ENCODE assay signal across 8 cellular contexts in genomic region chr19:16587031-16588023, GRCh38. TPM values are rescaled to one million over a fixed set of nuclear protein-coding genes. Genes with fewer than 3 reads are reported as not detected.
DNase-seq lines count a peak whose midpoint lies in the region; ATAC-seq and TF ChIP-seq lines count a peak whose summit lies in the region.

No MANE protein-coding gene starts in this region.

- H3K4me1 ChIP-seq in GM23248 (ENCODE audit: insufficient read depth) (peaks cover 35% of the 10 kb centered on the region), adrenal gland (replicated peaks in 1 of 2) (peaks cover 37 to 88% of the 10 kb centered on the region in 2 donors)

- H4K20me1 ChIP-seq in GM23248 (ENCODE audit: insufficient read depth) = peaks cover 36% of the 10 kb centered on the region

- intact Hi-C loops in adrenal gland (cut with DNase I) = no loop called here

- H3K4me3 ChIP-seq in GM23248 = no peak overlapping the region
- H3K4me3 ChIP-seq in adrenal gland = no peak overlapping the region

- no peaks in the 10 kb centered on the region for H3K9me2 ChIP-seq in GM23248 (ENCODE audit: insufficient read depth)

- no peak for TF ChIP-seq POLR2A in adrenal gland (IDR thresholded peaks at IDR 0.05)

- no peak overlapping the region for H2AFZ ChIP-seq in GM23248

- H3K4me2 ChIP-seq in GM23248 (ENCODE audit: unreplicated experiment) = peak overlapping the region; percentile 22

- peaks cover 100% of the 10 kb centered on the region for H3K79me2 ChIP-seq in GM23248 (ENCODE audit: insufficient read depth)

- no peaks in the 10 kb centered on the region for H3K9me3 ChIP-seq in GM23248 (ENCODE audit: low read depth)
- no peaks in the 10 kb centered on the region for H3K9me3 ChIP-seq in adrenal gland (replicated peaks in 1 of 3)

- H3K36me3 ChIP-seq in GM23248 (ENCODE audit: low read depth) (no peaks in the 10 kb centered on the region), adrenal gland (replicated peaks in 1 of 2) (no peaks in the 10 kb centered on the region)

- in situ Hi-C loops in GM23248 (cut with MboI) = no loop called here

- peak overlapping the region; percentile 39; the same call in 1 of the 2 replicates for H3K9ac ChIP-seq in GM23248

- peaks cover 14% of the 10 kb centered on the region for H3F3A ChIP-seq in GM23248 (ENCODE audit: insufficient read depth)

- H3K27me3 ChIP-seq in GM23248 (replicated peaks; ENCODE audit: insufficient read depth) (no peaks in the 10 kb centered on the region), adrenal gland (no peaks in the 10 kb centered on the region)

- TF ChIP-seq CTCF in adrenal gland (IDR thresholded peaks at IDR 0.05) = no peak

- DNase-seq in GM23248 = peak; percentile 80
- DNase-seq in T follicular helper cell (ENCODE audit: low read depth) = peak; percentile 67
- DNase-seq in adrenal gland = peak in 2 of 7 donors; percentile 54 to 68
- DNase-seq in kidney tubule cell (ENCODE audit: low spot score) = peak; percentile 58
- DNase-seq in stimulated activated naive CD8-positive, alpha-beta T cell treated with anti-CD3 and anti-CD28 coated beads, Interleukin-15, Interleukin-2, amounts not matched to agents 100 U/mL and 50 U/mL, for 24 hours = peak; percentile 65
- no peak for DNase-seq in cerebellar nuclear complex (lab: John Stamatoyannopoulos, UW)

- ATAC-seq in stimulated activated naive CD8-positive, alpha-beta T cell treated with anti-CD3 and anti-CD28 coated beads, Interleukin-15, Interleukin-2, amounts not matched to agents 100 U/mL and 50 U/mL, for 24 hours = peak; percentile 8
- ATAC-seq in HG03571 (IDR thresholded peaks at IDR 0.05; ENCODE audit: unreplicated experiment) = no peak
- no peak for ATAC-seq in HG03108 (IDR thresholded peaks at IDR 0.05; ENCODE audit: unreplicated experiment)

- 30 to 33% methylated on average over 21 to 23 of the region's 23 CpGs for WGBS in GM23248 (ENCODE audit: low coverage in 1 of 2, low lambda C conversion rate in 2 of 2, missing lambda C conversion rate in 2 of 2), 2 experiments
- 44 to 49% (median 46%) methylated on average over 9 to 23 of the region's 23 CpGs for WGBS in adrenal gland, 4 donors

- peak overlapping the region; percentile 16; the same call in 1 of the 2 replicates for H3K27ac ChIP-seq in GM23248
- peak overlapping the region in 4 of 5 donors; percentile 45 to 72 (median 55) for H3K27ac ChIP-seq in adrenal gland

RNA-seq across cellular contexts. Expression of gene SLC35E1, which starts 15.1 kb away (rescaled TPM):
- 39.7 and 43.2 TPM in 2 replicates for total RNA-seq in GM23248 (2014; rRNA removed; shearing (Covaris generic))
- polyA plus RNA-seq in GM23248 (2016; fragmentation: Nextera tagmentation; extraction: Ambion mirVana) (35.7 and 38.8 TPM in 2 replicates), adrenal gland (10 to 100 TPM; 22.0 to 43.1 (median 26.8) TPM)
- total RNA-seq in adrenal gland = 10 to 100 TPM; 22.6 to 49.8 (median 40.2) TPM

RNA-seq across cellular contexts. Expression of gene MED26, which starts 40.7 kb away (rescaled TPM):
- total RNA-seq in GM23248 (2014; rRNA removed; shearing (Covaris generic)) = 6.2 and 6.7 TPM in 2 replicates
- polyA plus RNA-seq in GM23248 (2016; fragmentation: Nextera tagmentation; extraction: Ambion mirVana) (3.3 and 4.4 TPM in 2 replicates), adrenal gland (1 to 10 TPM; 4.6 to 6.9 (median 6.4) TPM)
- total RNA-seq in adrenal gland = 10 to 100 TPM in 3 of 8 donors, 1 to 10 TPM in 5; 8.1 to 17.3 (median 9.6) TPM

RNA-seq across cellular contexts. Expression of gene CHERP, which starts 45.1 kb away (rescaled TPM):
- total RNA-seq in GM23248 (2014; rRNA removed; shearing (Covaris generic)) = 1.4 and 2.9 TPM in 2 replicates
- polyA plus RNA-seq in GM23248 (2016; fragmentation: Nextera tagmentation; extraction: Ambion mirVana) (16.8 and 20.5 TPM in 2 replicates), adrenal gland (10 to 100 TPM; 11.3 to 39.3 (median 24.8) TPM)
- total RNA-seq in adrenal gland = 10 to 100 TPM in 7 of 8 donors, 1 to 10 TPM in 1; 8.4 to 50.7 (median 23.7) TPM

Comparison
In these comparisons a context has a peak if more than half of its experiments do, and no peak if none do; other contexts are left out.
1. DNase-seq: peak in GM23248 (single experiment), T follicular helper cell (single experiment), kidney tubule cell (single experiment) and stimulated activated naive CD8-positive, alpha-beta T cell treated with anti-CD3 and anti-CD28 coated beads, Interleukin-15, Interleukin-2, amounts not matched to agents 100 U/mL and 50 U/mL, for 24 hours (single experiment); none in cerebellar nuclear complex (0 of 2).